ENCODE assay signal across 1 cellular context in the genomic region with DNA sequence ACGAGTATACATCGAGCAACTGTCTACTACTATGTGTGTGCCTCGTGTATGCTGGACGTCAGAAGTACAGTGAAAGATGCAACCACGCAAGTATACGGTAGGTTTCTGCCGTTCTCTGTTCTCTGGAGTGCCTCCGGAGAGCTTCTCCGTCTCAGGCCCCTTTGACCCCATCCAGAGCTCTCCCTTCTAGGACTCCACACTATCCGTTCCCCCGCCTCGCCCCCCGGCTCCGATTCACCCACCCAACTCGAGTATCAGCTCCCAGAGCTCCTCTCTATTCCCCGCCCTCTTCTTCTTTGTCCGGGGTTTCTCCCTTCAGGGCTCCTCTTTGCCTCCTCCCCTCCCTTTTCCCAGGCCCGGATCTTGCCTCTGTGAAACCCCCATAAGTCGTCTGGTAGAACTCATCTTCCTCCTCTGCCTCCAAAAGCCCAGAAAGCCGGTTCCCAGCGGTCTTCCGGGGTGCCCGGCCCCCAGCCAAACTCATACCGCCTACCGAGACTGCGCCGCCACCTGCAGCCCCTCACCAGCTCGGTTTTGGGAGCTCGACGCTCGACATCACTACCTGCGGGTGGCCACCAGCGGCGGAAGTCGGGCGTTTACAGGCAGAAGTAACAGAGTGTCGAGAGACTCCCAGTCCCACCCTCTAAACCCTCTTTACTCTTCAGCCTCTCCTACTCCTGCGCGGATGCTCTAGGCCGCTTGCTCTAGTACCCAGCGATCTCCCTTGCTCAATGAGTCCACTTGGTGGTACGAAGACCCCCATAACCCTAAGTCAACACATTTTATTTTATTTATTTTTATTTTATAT.
TF ChIP-seq lines count a peak whose summit lies in the region.

A gene with protein sequence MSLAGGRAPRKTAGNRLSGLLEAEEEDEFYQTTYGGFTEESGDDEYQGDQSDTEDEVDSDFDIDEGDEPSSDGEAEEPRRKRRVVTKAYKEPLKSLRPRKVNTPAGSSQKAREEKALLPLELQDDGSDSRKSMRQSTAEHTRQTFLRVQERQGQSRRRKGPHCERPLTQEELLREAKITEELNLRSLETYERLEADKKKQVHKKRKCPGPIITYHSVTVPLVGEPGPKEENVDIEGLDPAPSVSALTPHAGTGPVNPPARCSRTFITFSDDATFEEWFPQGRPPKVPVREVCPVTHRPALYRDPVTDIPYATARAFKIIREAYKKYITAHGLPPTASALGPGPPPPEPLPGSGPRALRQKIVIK (minus strand): TSS at position 560 of the 808 bp plus-strand sequence. CDS start 76 bp downstream, at position 484.

TF ChIP-seq in K562, 482 proteins besides CTCF, POLR2A, EP300 and RAD21 (continued from another document and continues in another):
- TF ChIP-seq, protein P1, sequence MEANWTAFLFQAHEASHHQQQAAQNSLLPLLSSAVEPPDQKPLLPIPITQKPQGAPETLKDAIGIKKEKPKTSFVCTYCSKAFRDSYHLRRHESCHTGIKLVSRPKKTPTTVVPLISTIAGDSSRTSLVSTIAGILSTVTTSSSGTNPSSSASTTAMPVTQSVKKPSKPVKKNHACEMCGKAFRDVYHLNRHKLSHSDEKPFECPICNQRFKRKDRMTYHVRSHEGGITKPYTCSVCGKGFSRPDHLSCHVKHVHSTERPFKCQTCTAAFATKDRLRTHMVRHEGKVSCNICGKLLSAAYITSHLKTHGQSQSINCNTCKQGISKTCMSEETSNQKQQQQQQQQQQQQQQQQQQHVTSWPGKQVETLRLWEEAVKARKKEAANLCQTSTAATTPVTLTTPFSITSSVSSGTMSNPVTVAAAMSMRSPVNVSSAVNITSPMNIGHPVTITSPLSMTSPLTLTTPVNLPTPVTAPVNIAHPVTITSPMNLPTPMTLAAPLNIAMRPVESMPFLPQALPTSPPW (CRISPR knock-in tag; IDR thresholded peaks at IDR 0.05), result peak; percentile 82
- TF ChIP-seq FOXK2 (conservative IDR thresholded peaks at IDR 0.05 in 1 of 2, IDR thresholded peaks at IDR 0.05 in 1 of 2; ENCODE audit: low read depth in 2 of 2) (peak; percentile 53 to 77; a peak in 2 of 4 replicates), E2F3 (CRISPR knock-in tag; IDR thresholded peaks at IDR 0.05) (peak; percentile 25; the same call in 1 of the 2 replicates), ZNF239 (CRISPR knock-in tag; IDR thresholded peaks at IDR 0.05) (no peak), RB1 (IDR thresholded peaks at IDR 0.05; ENCODE audit: low read depth) (peak; percentile 67; the same call in 1 of the 2 replicates), EHMT2 (IDR thresholded peaks at IDR 0.05) (no peak), NBN (IDR thresholded peaks at IDR 0.05; ENCODE audit: low read depth) (peak; percentile 70; the same call in 1 of the 2 replicates), MCM5 (IDR thresholded peaks at IDR 0.05; ENCODE audit: low read depth) (no peak), CXXC5 (CRISPR knock-in tag; IDR thresholded peaks at IDR 0.05) (peak; percentile 84), SP2 (IDR thresholded peaks at IDR 0.05; ENCODE audit: extremely low read depth, low read depth, low read length, poor library complexity, severe bottlenecking) (no peak), ZNF766 (CRISPR knock-in tag; conservative IDR thresholded peaks at IDR 0.05) (peak; percentile 86), NFRKB (IDR thresholded peaks at IDR 0.05; ENCODE audit: low read depth) (0 out of 2 replicates have a peak, but pooled peaks have one; percentile 37), GABPB1 (CRISPR knock-in tag; IDR thresholded peaks at IDR 0.05) (peak; percentile 91), HNRNPLL (IDR thresholded peaks at IDR 0.05; ENCODE audit: low read depth, low read length, poor library complexity, severe bottlenecking) (no peak), ARID1B (IDR thresholded peaks at IDR 0.05) (no peak; the same call in 1 of the 2 replicates), TAF1 (IDR thresholded peaks at IDR 0.05; ENCODE audit: control insufficient read depth, extremely low read depth, insufficient read depth, low read length, severe bottlenecking) (peak; percentile 94), SIN3B (IDR thresholded peaks at IDR 0.05; ENCODE audit: low read depth) (peak; percentile 73; the same call in 1 of the 2 replicates), ZNF184 (CRISPR knock-in tag; IDR thresholded peaks at IDR 0.05) (no peak), TOE1 (IDR thresholded peaks at IDR 0.05; ENCODE audit: borderline replicate concordance) (peak; percentile 92), TOE1 (CRISPR knock-in tag; IDR thresholded peaks at IDR 0.05; ENCODE audit: borderline replicate concordance, low read depth) (no peak), PHF20 (IDR thresholded peaks at IDR 0.05; ENCODE audit: partially characterized antibody) (peak; percentile 93), PTBP1 (IDR thresholded peaks at IDR 0.05; ENCODE audit: low read depth, low read length) (no peak), ZNF444 (CRISPR knock-in tag; IDR thresholded peaks at IDR 0.05) (no peak), POU5F1 (IDR thresholded peaks at IDR 0.05; ENCODE audit: borderline replicate concordance, low read depth, low read length, partially characterized antibody) (no peak), RNF2 (IDR thresholded peaks at IDR 0.05) (peak; percentile 71), TBP (optimal IDR thresholded peaks at IDR 0.05; ENCODE audit: low read depth, low read length) (peak; percentile 91), ZNF41 (CRISPR knock-in tag; conservative IDR thresholded peaks at IDR 0.05) (no peak), GATAD2A (IDR thresholded peaks at IDR 0.05) (no peak; the same call in 1 of the 2 replicates), HSF4 (CRISPR knock-in tag; IDR thresholded peaks at IDR 0.05; ENCODE audit: borderline replicate concordance) (no peak), KLF6 (CRISPR knock-in tag; IDR thresholded peaks at IDR 0.05; ENCODE audit: borderline replicate concordance) (no peak), JUNB (CRISPR knock-in tag; conservative IDR thresholded peaks at IDR 0.05) (no peak), NFYB (IDR thresholded peaks at IDR 0.05; ENCODE audit: extremely low read depth, insufficient read length) (no peak)
- TF ChIP-seq, protein P2, sequence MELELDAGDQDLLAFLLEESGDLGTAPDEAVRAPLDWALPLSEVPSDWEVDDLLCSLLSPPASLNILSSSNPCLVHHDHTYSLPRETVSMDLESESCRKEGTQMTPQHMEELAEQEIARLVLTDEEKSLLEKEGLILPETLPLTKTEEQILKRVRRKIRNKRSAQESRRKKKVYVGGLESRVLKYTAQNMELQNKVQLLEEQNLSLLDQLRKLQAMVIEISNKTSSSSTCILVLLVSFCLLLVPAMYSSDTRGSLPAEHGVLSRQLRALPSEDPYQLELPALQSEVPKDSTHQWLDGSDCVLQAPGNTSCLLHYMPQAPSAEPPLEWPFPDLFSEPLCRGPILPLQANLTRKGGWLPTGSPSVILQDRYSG (tag; conservative IDR thresholded peaks at IDR 0.05; ENCODE audit: low read depth), result no peak
- TF ChIP-seq, protein P3, sequence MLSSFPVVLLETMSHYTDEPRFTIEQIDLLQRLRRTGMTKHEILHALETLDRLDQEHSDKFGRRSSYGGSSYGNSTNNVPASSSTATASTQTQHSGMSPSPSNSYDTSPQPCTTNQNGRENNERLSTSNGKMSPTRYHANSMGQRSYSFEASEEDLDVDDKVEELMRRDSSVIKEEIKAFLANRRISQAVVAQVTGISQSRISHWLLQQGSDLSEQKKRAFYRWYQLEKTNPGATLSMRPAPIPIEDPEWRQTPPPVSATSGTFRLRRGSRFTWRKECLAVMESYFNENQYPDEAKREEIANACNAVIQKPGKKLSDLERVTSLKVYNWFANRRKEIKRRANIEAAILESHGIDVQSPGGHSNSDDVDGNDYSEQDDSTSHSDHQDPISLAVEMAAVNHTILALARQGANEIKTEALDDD (IDR thresholded peaks at IDR 0.05), result no peak
- TF ChIP-seq, protein P4, sequence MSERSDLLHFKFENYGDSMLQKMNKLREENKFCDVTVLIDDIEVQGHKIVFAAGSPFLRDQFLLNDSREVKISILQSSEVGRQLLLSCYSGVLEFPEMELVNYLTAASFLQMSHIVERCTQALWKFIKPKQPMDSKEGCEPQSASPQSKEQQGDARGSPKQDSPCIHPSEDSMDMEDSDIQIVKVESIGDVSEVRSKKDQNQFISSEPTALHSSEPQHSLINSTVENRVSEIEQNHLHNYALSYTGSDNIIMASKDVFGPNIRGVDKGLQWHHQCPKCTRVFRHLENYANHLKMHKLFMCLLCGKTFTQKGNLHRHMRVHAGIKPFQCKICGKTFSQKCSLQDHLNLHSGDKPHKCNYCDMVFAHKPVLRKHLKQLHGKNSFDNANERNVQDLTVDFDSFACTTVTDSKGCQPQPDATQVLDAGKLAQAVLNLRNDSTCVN (CRISPR knock-in tag; IDR thresholded peaks at IDR 0.05), result no peak
- TF ChIP-seq, protein P5, sequence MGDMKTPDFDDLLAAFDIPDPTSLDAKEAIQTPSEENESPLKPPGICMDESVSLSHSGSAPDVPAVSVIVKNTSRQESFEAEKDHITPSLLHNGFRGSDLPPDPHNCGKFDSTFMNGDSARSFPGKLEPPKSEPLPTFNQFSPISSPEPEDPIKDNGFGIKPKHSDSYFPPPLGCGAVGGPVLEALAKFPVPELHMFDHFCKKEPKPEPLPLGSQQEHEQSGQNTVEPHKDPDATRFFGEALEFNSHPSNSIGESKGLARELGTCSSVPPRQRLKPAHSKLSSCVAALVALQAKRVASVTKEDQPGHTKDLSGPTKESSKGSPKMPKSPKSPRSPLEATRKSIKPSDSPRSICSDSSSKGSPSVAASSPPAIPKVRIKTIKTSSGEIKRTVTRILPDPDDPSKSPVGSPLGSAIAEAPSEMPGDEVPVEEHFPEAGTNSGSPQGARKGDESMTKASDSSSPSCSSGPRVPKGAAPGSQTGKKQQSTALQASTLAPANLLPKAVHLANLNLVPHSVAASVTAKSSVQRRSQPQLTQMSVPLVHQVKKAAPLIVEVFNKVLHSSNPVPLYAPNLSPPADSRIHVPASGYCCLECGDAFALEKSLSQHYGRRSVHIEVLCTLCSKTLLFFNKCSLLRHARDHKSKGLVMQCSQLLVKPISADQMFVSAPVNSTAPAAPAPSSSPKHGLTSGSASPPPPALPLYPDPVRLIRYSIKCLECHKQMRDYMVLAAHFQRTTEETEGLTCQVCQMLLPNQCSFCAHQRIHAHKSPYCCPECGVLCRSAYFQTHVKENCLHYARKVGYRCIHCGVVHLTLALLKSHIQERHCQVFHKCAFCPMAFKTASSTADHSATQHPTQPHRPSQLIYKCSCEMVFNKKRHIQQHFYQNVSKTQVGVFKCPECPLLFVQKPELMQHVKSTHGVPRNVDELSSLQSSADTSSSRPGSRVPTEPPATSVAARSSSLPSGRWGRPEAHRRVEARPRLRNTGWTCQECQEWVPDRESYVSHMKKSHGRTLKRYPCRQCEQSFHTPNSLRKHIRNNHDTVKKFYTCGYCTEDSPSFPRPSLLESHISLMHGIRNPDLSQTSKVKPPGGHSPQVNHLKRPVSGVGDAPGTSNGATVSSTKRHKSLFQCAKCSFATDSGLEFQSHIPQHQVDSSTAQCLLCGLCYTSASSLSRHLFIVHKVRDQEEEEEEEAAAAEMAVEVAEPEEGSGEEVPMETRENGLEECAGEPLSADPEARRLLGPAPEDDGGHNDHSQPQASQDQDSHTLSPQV (IDR thresholded peaks at IDR 0.05), result no peak; the same call in 1 of the 2 replicates
- TF ChIP-seq, protein P6, sequence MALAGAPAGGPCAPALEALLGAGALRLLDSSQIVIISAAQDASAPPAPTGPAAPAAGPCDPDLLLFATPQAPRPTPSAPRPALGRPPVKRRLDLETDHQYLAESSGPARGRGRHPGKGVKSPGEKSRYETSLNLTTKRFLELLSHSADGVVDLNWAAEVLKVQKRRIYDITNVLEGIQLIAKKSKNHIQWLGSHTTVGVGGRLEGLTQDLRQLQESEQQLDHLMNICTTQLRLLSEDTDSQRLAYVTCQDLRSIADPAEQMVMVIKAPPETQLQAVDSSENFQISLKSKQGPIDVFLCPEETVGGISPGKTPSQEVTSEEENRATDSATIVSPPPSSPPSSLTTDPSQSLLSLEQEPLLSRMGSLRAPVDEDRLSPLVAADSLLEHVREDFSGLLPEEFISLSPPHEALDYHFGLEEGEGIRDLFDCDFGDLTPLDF (CRISPR knock-in tag; IDR thresholded peaks at IDR 0.05), result no peak
- TF ChIP-seq, protein P7, sequence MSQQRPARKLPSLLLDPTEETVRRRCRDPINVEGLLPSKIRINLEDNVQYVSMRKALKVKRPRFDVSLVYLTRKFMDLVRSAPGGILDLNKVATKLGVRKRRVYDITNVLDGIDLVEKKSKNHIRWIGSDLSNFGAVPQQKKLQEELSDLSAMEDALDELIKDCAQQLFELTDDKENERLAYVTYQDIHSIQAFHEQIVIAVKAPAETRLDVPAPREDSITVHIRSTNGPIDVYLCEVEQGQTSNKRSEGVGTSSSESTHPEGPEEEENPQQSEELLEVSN (IDR thresholded peaks at IDR 0.05; ENCODE audit: borderline replicate concordance in 1 of 2, extremely low read depth in 1 of 2, insufficient read depth in 1 of 2, insufficient read length in 1 of 2, low read depth in 1 of 2, low read length in 1 of 2, poor library complexity in 1 of 2, severe bottlenecking in 1 of 2), result peak in 1 of 2 experiments; percentile 15
- TF ChIP-seq, protein P8, sequence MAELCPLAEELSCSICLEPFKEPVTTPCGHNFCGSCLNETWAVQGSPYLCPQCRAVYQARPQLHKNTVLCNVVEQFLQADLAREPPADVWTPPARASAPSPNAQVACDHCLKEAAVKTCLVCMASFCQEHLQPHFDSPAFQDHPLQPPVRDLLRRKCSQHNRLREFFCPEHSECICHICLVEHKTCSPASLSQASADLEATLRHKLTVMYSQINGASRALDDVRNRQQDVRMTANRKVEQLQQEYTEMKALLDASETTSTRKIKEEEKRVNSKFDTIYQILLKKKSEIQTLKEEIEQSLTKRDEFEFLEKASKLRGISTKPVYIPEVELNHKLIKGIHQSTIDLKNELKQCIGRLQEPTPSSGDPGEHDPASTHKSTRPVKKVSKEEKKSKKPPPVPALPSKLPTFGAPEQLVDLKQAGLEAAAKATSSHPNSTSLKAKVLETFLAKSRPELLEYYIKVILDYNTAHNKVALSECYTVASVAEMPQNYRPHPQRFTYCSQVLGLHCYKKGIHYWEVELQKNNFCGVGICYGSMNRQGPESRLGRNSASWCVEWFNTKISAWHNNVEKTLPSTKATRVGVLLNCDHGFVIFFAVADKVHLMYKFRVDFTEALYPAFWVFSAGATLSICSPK (IDR thresholded peaks at IDR 0.05; ENCODE audit: borderline replicate concordance), result no peak
- TF ChIP-seq, protein P9, sequence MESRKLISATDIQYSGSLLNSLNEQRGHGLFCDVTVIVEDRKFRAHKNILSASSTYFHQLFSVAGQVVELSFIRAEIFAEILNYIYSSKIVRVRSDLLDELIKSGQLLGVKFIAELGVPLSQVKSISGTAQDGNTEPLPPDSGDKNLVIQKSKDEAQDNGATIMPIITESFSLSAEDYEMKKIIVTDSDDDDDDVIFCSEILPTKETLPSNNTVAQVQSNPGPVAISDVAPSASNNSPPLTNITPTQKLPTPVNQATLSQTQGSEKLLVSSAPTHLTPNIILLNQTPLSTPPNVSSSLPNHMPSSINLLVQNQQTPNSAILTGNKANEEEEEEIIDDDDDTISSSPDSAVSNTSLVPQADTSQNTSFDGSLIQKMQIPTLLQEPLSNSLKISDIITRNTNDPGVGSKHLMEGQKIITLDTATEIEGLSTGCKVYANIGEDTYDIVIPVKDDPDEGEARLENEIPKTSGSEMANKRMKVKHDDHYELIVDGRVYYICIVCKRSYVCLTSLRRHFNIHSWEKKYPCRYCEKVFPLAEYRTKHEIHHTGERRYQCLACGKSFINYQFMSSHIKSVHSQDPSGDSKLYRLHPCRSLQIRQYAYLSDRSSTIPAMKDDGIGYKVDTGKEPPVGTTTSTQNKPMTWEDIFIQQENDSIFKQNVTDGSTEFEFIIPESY (CRISPR knock-in tag; IDR thresholded peaks at IDR 0.05), result peak; percentile 53; the same call in 1 of the 2 replicates
